In genomic region chr6:37565267-37566208, GRCh38 we compare ENCODE assay signal across 8 cellular contexts.
DNase-seq lines count a peak whose midpoint lies in the region; ATAC-seq and TF ChIP-seq lines count a peak whose summit lies in the region.

No MANE protein-coding gene starts in this region.

- DNase-seq in T-helper 1 cell: no peak
- no peak for DNase-seq in Panc1 (ENCODE audit: low read depth, low spot score)
- no peak for DNase-seq in foreskin fibroblast
- DNase-seq in RWPE1 (ENCODE audit: low spot score): no peak
- no peak for DNase-seq in cerebellar cortex (ENCODE audit: low spot score)

- in situ Hi-C loops in Panc1 (cut with HindIII; ENCODE audit: low pct_unique_long_range_greater_than_20kb, low sequenced_read_pairs): no loop called here

- CTCF ChIA-PET in Panc1 (lab: Charles Lee) (interaction anchor here (0.6 to 2.1 kb wide), 9 partner anchors 10 to 126 kb away, joined by 3 to 18 read pairs (median 4); no protein-coding TSS in a partner anchor), RWPE1 (lab: Yijun Ruan, JAX) (interaction anchor here (0.6 to 1.5 kb wide), 11 partner anchors 14 to 198 kb away, joined by 3 to 10 read pairs (median 4); no protein-coding TSS in a partner anchor)

- H3K36me3 Mint-ChIP-seq in T-helper 1 cell treated with Interleukin-12 subunit alpha and Interleukin-12 subunit beta and Interleukin-4 antibody, amounts not matched to agents 30 μg/mL and 1 μg/mL, for 36 hours (ENCODE audit: low read depth): no peaks in the 10 kb centered on the region

- H3K4me1 ChIP-seq in Panc1 (ENCODE audit: control insufficient read depth, insufficient read depth, low read length): peaks cover 40% of the 10 kb centered on the region
- no peaks in the 10 kb centered on the region for H3K4me1 ChIP-seq in rectal smooth muscle tissue (ENCODE audit: control insufficient read depth, insufficient read depth, low read length)

- H3K9ac ChIP-seq in rectal smooth muscle tissue (ENCODE audit: low read length): no peak overlapping the region

- H3K36me3 ChIP-seq in Panc1 (ENCODE audit: control insufficient read depth, insufficient read depth, low read length) (no peaks in the 10 kb centered on the region), rectal smooth muscle tissue (ENCODE audit: control insufficient read depth, insufficient read depth, low read length) (no peaks in the 10 kb centered on the region)

- peak overlapping the region; percentile 43 for H3K4me3 Mint-ChIP-seq in T-helper 1 cell treated with Interleukin-12 subunit alpha and Interleukin-12 subunit beta and Interleukin-4 antibody, amounts not matched to agents 30 μg/mL and 1 μg/mL, for 36 hours

- POLR2A ChIA-PET in Panc1 (lab: Charles Lee): no interaction called here
- POLR2A ChIA-PET in RWPE1 (lab: Yijun Ruan, JAX; ENCODE audit: low non-redundant PET): no interaction called here

- ATAC-seq in Panc1 (peak; percentile 67), HG03469 (IDR thresholded peaks at IDR 0.05; ENCODE audit: unreplicated experiment) (no peak)

- H3K27me3 ChIP-seq in Panc1 (ENCODE audit: control insufficient read depth, insufficient read depth, low read length): no peaks in the 10 kb centered on the region
- peaks cover 2% of the 10 kb centered on the region for H3K27me3 ChIP-seq in rectal smooth muscle tissue (ENCODE audit: control insufficient read depth, insufficient read depth, low read length)

- BruUV-seq in Panc1 (replicated peaks; lab: Mats Ljungman, UMichigan): no TSS peak

- H3K9me3 ChIP-seq in Panc1 (ENCODE audit: control insufficient read depth, insufficient read depth, low read depth, low read length): no peaks in the 10 kb centered on the region

- H3K27ac Mint-ChIP-seq in T-helper 1 cell treated with Interleukin-12 subunit alpha and Interleukin-12 subunit beta and Interleukin-4 antibody, amounts not matched to agents 30 μg/mL and 1 μg/mL, for 36 hours: no peak overlapping the region

- no peaks in the 10 kb centered on the region for H3K4me1 Mint-ChIP-seq in T-helper 1 cell treated with Interleukin-12 subunit alpha and Interleukin-12 subunit beta and Interleukin-4 antibody, amounts not matched to agents 30 μg/mL and 1 μg/mL, for 36 hours (ENCODE audit: low read depth)

- peak overlapping the region; percentile 32 to 65 for H3K4me3 ChIP-seq in Panc1 (ENCODE audit: low read depth in 2 of 2, low read length in 2 of 2)
- H3K4me3 ChIP-seq in foreskin fibroblast (ENCODE audit: low read depth in 1 of 2, low read length in 2 of 2): peak overlapping the region; percentile 39 to 48
- peak overlapping the region; percentile 64 for H3K4me3 ChIP-seq in rectal smooth muscle tissue (ENCODE audit: low read length)

- H3K27ac ChIP-seq in Panc1 (ENCODE audit: low read length): peak overlapping the region; percentile 85
- no peak overlapping the region for H3K27ac ChIP-seq in rectal smooth muscle tissue (ENCODE audit: low read depth, low read length)
- H3K27ac ChIP-seq in RWPE1: no peak overlapping the region

- intact Hi-C loops in Panc1 (cut with micrococcal nuclease; ENCODE audit: unreplicated experiment): loop anchor here (2.0 to 10.0 kb wide), 3 partner anchors 81 to 929 kb away; partner anchors contain the start of gene MDGA1

- peaks cover 27% of the 10 kb centered on the region for H3K27me3 Mint-ChIP-seq in T-helper 1 cell treated with Interleukin-12 subunit alpha and Interleukin-12 subunit beta and Interleukin-4 antibody, amounts not matched to agents 30 μg/mL and 1 μg/mL, for 36 hours (ENCODE audit: low read depth)

- no peaks in the 10 kb centered on the region for H3K9me3 Mint-ChIP-seq in T-helper 1 cell treated with Interleukin-12 subunit alpha and Interleukin-12 subunit beta and Interleukin-4 antibody, amounts not matched to agents 30 μg/mL and 1 μg/mL, for 36 hours

- no peak for TF ChIP-seq CTCF in Panc1 (IDR thresholded peaks at IDR 0.05)
- TF ChIP-seq CTCF in foreskin fibroblast (IDR thresholded peaks at IDR 0.05; ENCODE audit: low read depth, low read length): peak; percentile 9
- no peak for TF ChIP-seq CTCF in RWPE1 (conservative IDR thresholded peaks at IDR 0.05; ENCODE audit: low read depth)
